Comparison of ENCODE assay signal across 33 cellular contexts in genomic region chrX:29965634-29966033, GRCh38.
"Had no signal": no experiment of that assay in that cellular context is flagged by ENCODE, and none has a peak within 500 bp of the region (broad histone marks: within the 10 kb centered on the region; RNA-seq: fewer than 3 reads in every experiment).

No MANE protein-coding gene starts in this region.

- H3K9me3 Mint-ChIP-seq: nephron progenitor cell; neural progenitor cell; stimulated activated naive B cell treated with anti-CD40 and anti-IgM and Interleukin-4, amounts not matched to agents 10 μg/mL and 1 μg/mL and 100 μg/mL, for 72 hours had no signal

- ATAC-seq: heart left ventricle; left cardiac atrium; left lobe of liver; lower lobe of right lung; natural killer cell; right cardiac atrium; sciatic nerve; stimulated activated naive B cell treated with anti-CD40 and anti-IgM and Interleukin-4, amounts not matched to agents 10 μg/mL and 1 μg/mL and 100 μg/mL, for 72 hours; stimulated activated naive CD8-positive, alpha-beta T cell treated with anti-CD3 and anti-CD28 coated beads, Interleukin-15, Interleukin-2, amounts not matched to agents 100 U/mL and 50 U/mL, for 24 hours; upper lobe of right lung had no signal

- H3K27me3 ChIP-seq: heart left ventricle, neural progenitor cell, neutrophil, ovary, stomach, testis, thyroid gland, transverse colon, upper lobe of right lung had no signal

- H3K4me3 Mint-ChIP-seq: natural killer cell; nephron progenitor cell; neural progenitor cell; stimulated activated naive B cell treated with anti-CD40 and anti-IgM and Interleukin-4, amounts not matched to agents 10 μg/mL and 1 μg/mL and 100 μg/mL, for 72 hours had no signal

- H3K27ac Mint-ChIP-seq: natural killer cell; nephron progenitor cell; neural progenitor cell; stimulated activated naive B cell treated with anti-CD40 and anti-IgM and Interleukin-4, amounts not matched to agents 10 μg/mL and 1 μg/mL and 100 μg/mL, for 72 hours had no signal

- H3K4me1 ChIP-seq: heart left ventricle, lower lobe of right lung, prostate gland, stomach, testis, thyroid gland, transverse colon, upper lobe of right lung had no signal

- H3K36me3 Mint-ChIP-seq: natural killer cell; neural progenitor cell; stimulated activated naive B cell treated with anti-CD40 and anti-IgM and Interleukin-4, amounts not matched to agents 10 μg/mL and 1 μg/mL and 100 μg/mL, for 72 hours had no signal

- H3K9me3 ChIP-seq: heart left ventricle, lower lobe of right lung, neutrophil, ovary, prostate gland, stomach, testis, thyroid gland, transverse colon, upper lobe of right lung had no signal

- FAIRE-seq: urothelium cell line had no signal

- H3K36me3 ChIP-seq: heart left ventricle, lower lobe of right lung, neural progenitor cell, neutrophil, ovary, prostate gland, stomach, thyroid gland, transverse colon, upper lobe of right lung had no signal

- H3K27ac ChIP-seq: heart left ventricle, lower lobe of right lung, neutrophil, ovary, prostate gland, skin epidermis, stomach, testis, thyroid gland, transverse colon, upper lobe of right lung had no signal

- H3K9ac ChIP-seq: neural progenitor cell had no signal

- DNase-seq: heart left ventricle; hypothalamus; islet precursor cell; kidney glomerular epithelial cell; left cardiac atrium; lower lobe of right lung; mammary epithelial cell; mesenchymal stem cell; natural killer cell; nephron progenitor cell; occipital lobe; ovary; posterior cingulate gyrus; retina; right cardiac atrium; stimulated activated CD4-positive, alpha-beta T cell treated with anti-CD3 and anti-CD28 coated beads, Interleukin-12 subunit alpha, Interleukin-12 subunit beta, amount 100 ng/mL, for 4 hours; stimulated activated CD4-positive, alpha-beta T cell treated with anti-CD3 and anti-CD28 coated beads, Interleukin-15, amount 100 ng/mL, for 24 hours; stimulated activated CD4-positive, alpha-beta T cell treated with anti-CD3 and anti-CD28 coated beads, Interleukin-2, amount 100 ng/mL, for 24 hours; stimulated activated CD4-positive, alpha-beta T cell treated with anti-CD3 and anti-CD28 coated beads, Interleukin-4, amount 100 ng/mL, for 1 hour; stimulated activated naive B cell treated with anti-CD40 and anti-IgM and Interleukin-4, amounts not matched to agents 10 μg/mL and 1 μg/mL and 100 μg/mL, for 72 hours; stimulated activated naive CD8-positive, alpha-beta T cell treated with anti-CD3 and anti-CD28 coated beads, Interleukin-15, Interleukin-2, amounts not matched to agents 100 U/mL and 50 U/mL, for 24 hours; stomach; testis; thyroid gland; transverse colon; upper lobe of right lung had no signal

- H3K4me1 Mint-ChIP-seq: natural killer cell; nephron progenitor cell; stimulated activated naive B cell treated with anti-CD40 and anti-IgM and Interleukin-4, amounts not matched to agents 10 μg/mL and 1 μg/mL and 100 μg/mL, for 72 hours had no signal

- H3K4me3 ChIP-seq: heart left ventricle, lower lobe of right lung, neural progenitor cell, ovary, prostate gland, skin epidermis, stomach, testis, thyroid gland, transverse colon, upper lobe of right lung had no signal

- H2AFZ ChIP-seq: neural progenitor cell had no signal

- H3K4me2 ChIP-seq: neural progenitor cell had no signal
